1 cellular context compared by ENCODE assay signal in genomic region chr1:205782627-205783470, GRCh38.
TF ChIP-seq lines count a peak whose summit lies in the region.

No MANE protein-coding gene starts in this region.

TF ChIP-seq in GM12878, 131 proteins besides CTCF, POLR2A, EP300 and RAD21:
- TF ChIP-seq HCFC1 (IDR thresholded peaks at IDR 0.05; ENCODE audit: low read length): no peak
- TF ChIP-seq PRDM15 (CRISPR knock-in tag; IDR thresholded peaks at IDR 0.05): no peak
- TF ChIP-seq NBN (IDR thresholded peaks at IDR 0.05): no peak
- TF ChIP-seq SREBF1 (IDR thresholded peaks at IDR 0.05; ENCODE audit: low read length): no peak
- TF ChIP-seq GABPA (IDR thresholded peaks at IDR 0.05; ENCODE audit: low read depth): no peak
- TF ChIP-seq, protein P1, sequence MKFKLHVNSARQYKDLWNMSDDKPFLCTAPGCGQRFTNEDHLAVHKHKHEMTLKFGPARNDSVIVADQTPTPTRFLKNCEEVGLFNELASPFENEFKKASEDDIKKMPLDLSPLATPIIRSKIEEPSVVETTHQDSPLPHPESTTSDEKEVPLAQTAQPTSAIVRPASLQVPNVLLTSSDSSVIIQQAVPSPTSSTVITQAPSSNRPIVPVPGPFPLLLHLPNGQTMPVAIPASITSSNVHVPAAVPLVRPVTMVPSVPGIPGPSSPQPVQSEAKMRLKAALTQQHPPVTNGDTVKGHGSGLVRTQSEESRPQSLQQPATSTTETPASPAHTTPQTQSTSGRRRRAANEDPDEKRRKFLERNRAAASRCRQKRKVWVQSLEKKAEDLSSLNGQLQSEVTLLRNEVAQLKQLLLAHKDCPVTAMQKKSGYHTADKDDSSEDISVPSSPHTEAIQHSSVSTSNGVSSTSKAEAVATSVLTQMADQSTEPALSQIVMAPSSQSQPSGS (IDR thresholded peaks at IDR 0.05; ENCODE audit: low read length): no peak
- no peak for TF ChIP-seq STAT1 (conservative IDR thresholded peaks at IDR 0.05)
- TF ChIP-seq CBX5 (IDR thresholded peaks at IDR 0.05; ENCODE audit: low read depth): no peak
- TF ChIP-seq, protein P2, sequence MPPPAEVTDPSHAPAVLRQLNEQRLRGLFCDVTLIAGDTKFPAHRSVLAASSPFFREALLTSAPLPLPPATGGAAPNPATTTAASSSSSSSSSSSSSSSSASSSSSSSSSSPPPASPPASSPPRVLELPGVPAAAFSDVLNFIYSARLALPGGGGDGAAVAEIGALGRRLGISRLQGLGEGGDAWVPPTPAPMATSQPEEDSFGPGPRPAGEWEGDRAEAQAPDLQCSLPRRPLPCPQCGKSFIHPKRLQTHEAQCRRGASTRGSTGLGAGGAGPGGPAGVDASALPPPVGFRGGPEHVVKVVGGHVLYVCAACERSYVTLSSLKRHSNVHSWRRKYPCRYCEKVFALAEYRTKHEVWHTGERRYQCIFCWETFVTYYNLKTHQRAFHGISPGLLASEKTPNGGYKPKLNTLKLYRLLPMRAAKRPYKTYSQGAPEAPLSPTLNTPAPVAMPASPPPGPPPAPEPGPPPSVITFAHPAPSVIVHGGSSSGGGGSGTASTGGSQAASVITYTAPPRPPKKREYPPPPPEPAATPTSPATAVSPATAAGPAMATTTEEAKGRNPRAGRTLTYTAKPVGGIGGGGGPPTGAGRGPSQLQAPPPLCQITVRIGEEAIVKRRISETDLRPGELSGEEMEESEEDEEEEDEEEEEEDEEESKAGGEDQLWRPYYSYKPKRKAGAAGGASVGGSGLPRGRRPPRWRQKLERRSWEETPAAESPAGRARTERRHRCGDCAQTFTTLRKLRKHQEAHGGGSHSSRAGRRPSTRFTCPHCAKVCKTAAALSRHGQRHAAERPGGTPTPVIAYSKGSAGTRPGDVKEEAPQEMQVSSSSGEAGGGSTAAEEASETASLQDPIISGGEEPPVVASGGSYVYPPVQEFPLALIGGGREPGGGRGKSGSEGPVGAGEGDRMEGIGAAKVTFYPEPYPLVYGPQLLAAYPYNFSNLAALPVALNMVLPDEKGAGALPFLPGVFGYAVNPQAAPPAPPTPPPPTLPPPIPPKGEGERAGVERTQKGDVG (CRISPR knock-in tag; IDR thresholded peaks at IDR 0.05): no peak
- no peak for TF ChIP-seq NR2C2 (IDR thresholded peaks at IDR 0.05; ENCODE audit: borderline replicate concordance, control insufficient read depth, insufficient read length, low read depth)
- no peak for TF ChIP-seq E2F4 (IDR thresholded peaks at IDR 0.05; ENCODE audit: low read depth, low read length)
TF ChIP-seq in GM12878: peak in this region for 0.
